Comparison of ENCODE assay signal across 32 cellular contexts in genomic region chr3:99323940-99324339, GRCh38.
"Had no signal": no experiment of that assay in that cellular context is flagged by ENCODE, and none has a peak within 500 bp of the region (broad histone marks: within the 10 kb centered on the region; RNA-seq: fewer than 3 reads in every experiment).

No MANE protein-coding gene starts in this region.

- DNase-seq: Karpas-422, Kasumi-1, MG63, MM.1S, MV-4-11, NCI-H1048, NCI-H1092, NCI-H1092 treated with DMSO at 0.1 percent for 48 hours, NCI-H1105, NCI-H1105 treated with DMSO at 0.1 percent for 48 hours, NCI-H1417 treated with DMSO at 0.1 percent for 48 hours, NCI-H1436, NCI-H1436 treated with DMSO at 0.1 percent for 48 hours, NCI-H146, NCI-H1694, NCI-H1694 treated with DMSO at 0.1 percent for 48 hours, NCI-H187, NCI-H187 treated with DMSO at 0.1 percent for 48 hours, NCI-H1930, NCI-H2029, NCI-H2029 treated with DMSO at 0.1 percent for 48 hours, NCI-H2081, NCI-H2081 treated with DMSO at 0.1 percent for 48 hours, NCI-H2107, NCI-H2171, NCI-H2171 treated with DMSO at 0.1 percent for 48 hours, NCI-H2227 treated with DMSO at 0.1 percent for 48 hours, NCI-H226, NCI-H345, NCI-H446, NCI-H446 treated with DMSO at 0.1 percent for 48 hours, NCI-H510A had no signal
